ENCODE assay signal across 23 cellular contexts in the genomic region with DNA sequence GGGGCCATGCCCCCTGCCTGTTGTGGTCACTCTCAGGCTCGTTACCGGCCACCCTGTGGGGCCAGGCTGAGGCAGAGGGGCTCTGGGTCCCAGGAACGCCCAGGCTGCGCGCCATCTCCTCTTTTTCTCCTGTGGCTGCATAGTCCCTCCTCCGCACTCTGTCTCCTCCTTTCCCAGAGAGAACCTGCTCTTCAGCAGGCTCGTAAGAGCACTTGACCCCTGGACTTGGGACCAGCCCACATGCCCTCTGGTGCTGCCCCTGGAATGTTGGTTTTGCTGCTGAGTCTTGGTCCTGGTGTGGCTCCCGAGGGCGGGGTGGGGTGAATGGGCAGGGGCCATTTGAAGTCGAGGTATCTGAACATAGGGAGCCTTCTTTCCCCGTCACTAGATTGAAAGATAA. TPM values are rescaled to one million over a fixed set of nuclear protein-coding genes. Genes with fewer than 3 reads are reported as not detected.
DNase-seq lines count a peak whose midpoint lies in the region; ATAC-seq and FAIRE-seq lines count a peak whose summit lies in the region.
"Had no signal": no experiment of that assay in that cellular context is flagged by ENCODE, and none has a peak within 500 bp of the region (broad histone marks: within the 10 kb centered on the region; RNA-seq: fewer than 3 reads in every experiment).

No MANE protein-coding gene starts in this region.

- H3K27ac Mint-ChIP-seq in stimulated activated naive CD8-positive, alpha-beta T cell treated with anti-CD3 and anti-CD28 coated beads, Interleukin-15, amount 100 ng/mL, for 72 hours = peak overlapping the region in 1 of 2 donors; percentile 59
- peak overlapping the region; percentile 34 to 55 for H3K27ac Mint-ChIP-seq in T-cell
- no peak overlapping the region for H3K27ac Mint-ChIP-seq in memory B cell
- H3K27ac Mint-ChIP-seq: HFFc6, type B pancreatic cell had no signal

- H3K4me1 Mint-ChIP-seq in stimulated activated naive CD8-positive, alpha-beta T cell treated with anti-CD3 and anti-CD28 coated beads, Interleukin-15, amount 100 ng/mL, for 72 hours = peaks cover 65% of the 10 kb centered on the region
- H3K4me1 Mint-ChIP-seq in T-cell = peaks cover 54 to 66% (median 60%) of the 10 kb centered on the region in 3 donors
- H3K4me1 Mint-ChIP-seq in memory B cell = peaks cover 34% of the 10 kb centered on the region

- CTCF ChIA-PET in T-cell (lab: Charles Lee) = no interaction called here

- no peak for DNase-seq in stimulated activated naive CD8-positive, alpha-beta T cell treated with anti-CD3 and anti-CD28 coated beads, Interleukin-15, amount 100 ng/mL, for 72 hours
- no peak for DNase-seq in stimulated activated naive CD8-positive, alpha-beta T cell treated with anti-CD3 and anti-CD28 coated beads, Interleukin-15, Interleukin-2, amounts not matched to agents 100 U/mL and 50 U/mL, for 24 hours
- DNase-seq in T-cell = no peak
- no peak for DNase-seq in memory B cell (ENCODE audit: low spot score in 2 of 2)
- DNase-seq in frontal cortex (ENCODE audit: low spot score in 2 of 2) = no peak
- no peak for DNase-seq in SHP77 (lab: John Stamatoyannopoulos, UW)
- DNase-seq: DMS79; GOT3; HFFc6; mesenchymal stem cell; MV-4-11; NCI-H1436; NCI-H446 treated with DMSO at 0.1 percent for 48 hours; stimulated activated CD4-positive, alpha-beta T cell treated with anti-CD3 and anti-CD28 coated beads, Interleukin-12 subunit alpha, Interleukin-12 subunit beta, amount 100 ng/mL, for 4 hours; stimulated activated CD4-positive, alpha-beta T cell treated with anti-CD3 and anti-CD28 coated beads, Interleukin-2, amount 100 ng/mL, for 48 hours had no signal

- ATAC-seq in stimulated activated naive CD8-positive, alpha-beta T cell treated with anti-CD3 and anti-CD28 coated beads, Interleukin-15, amount 100 ng/mL, for 72 hours = no peak
- ATAC-seq in stimulated activated naive CD8-positive, alpha-beta T cell treated with anti-CD3 and anti-CD28 coated beads, Interleukin-15, Interleukin-2, amounts not matched to agents 100 U/mL and 50 U/mL, for 24 hours = no peak
- no peak for ATAC-seq in T-cell (replicated peaks in 1 of 4)
- ATAC-seq in memory B cell (ENCODE audit: low read depth) = no peak
- ATAC-seq in GM18868 (IDR thresholded peaks at IDR 0.05; ENCODE audit: unreplicated experiment) = no peak
- ATAC-seq: right lobe of liver had no signal

- no peaks in the 10 kb centered on the region for H3K9me3 Mint-ChIP-seq in stimulated activated naive CD8-positive, alpha-beta T cell treated with anti-CD3 and anti-CD28 coated beads, Interleukin-15, amount 100 ng/mL, for 72 hours
- no peaks in the 10 kb centered on the region for H3K9me3 Mint-ChIP-seq in T-cell
- no peaks in the 10 kb centered on the region for H3K9me3 Mint-ChIP-seq in memory B cell
- H3K9me3 Mint-ChIP-seq: HFFc6, type B pancreatic cell had no signal

- POLR2A ChIA-PET in T-cell (lab: Charles Lee) = no interaction called here

- H3K4me3 Mint-ChIP-seq in stimulated activated naive CD8-positive, alpha-beta T cell treated with anti-CD3 and anti-CD28 coated beads, Interleukin-15, amount 100 ng/mL, for 72 hours = peak overlapping the region; percentile 23 to 49
- peak overlapping the region; percentile 17 to 83 (median 17) for H3K4me3 Mint-ChIP-seq in T-cell
- H3K4me3 Mint-ChIP-seq in memory B cell = peak overlapping the region; percentile 37
- H3K4me3 Mint-ChIP-seq: HFFc6, type B pancreatic cell had no signal

- no peak for FAIRE-seq in frontal cortex (lab: Jason Lieb, UNC)
- FAIRE-seq: astrocyte, colon, G401.6 had no signal

- no peaks in the 10 kb centered on the region for H3K27me3 Mint-ChIP-seq in stimulated activated naive CD8-positive, alpha-beta T cell treated with anti-CD3 and anti-CD28 coated beads, Interleukin-15, amount 100 ng/mL, for 72 hours
- H3K27me3 Mint-ChIP-seq in T-cell (no peaks in the 10 kb centered on the region), memory B cell (peaks cover 11% of the 10 kb centered on the region)
- H3K27me3 Mint-ChIP-seq: type B pancreatic cell had no signal

- H3K36me3 Mint-ChIP-seq in T-cell = peaks cover 30% of the 10 kb centered on the region
- H3K36me3 Mint-ChIP-seq in memory B cell = peaks cover 32% of the 10 kb centered on the region

RNA-seq across cellular contexts. Expression of gene BHLHA15, which starts 6.6 kb away (rescaled TPM):
- total RNA-seq in T-cell = under 1 TPM in 1 of 5 donors, not detected in 4; 0.55 TPM
- total RNA-seq in frontal cortex = 8.6 TPM
- total RNA-seq: SK-MEL-5, subcutaneous adipose tissue had no signal

RNA-seq across cellular contexts. Expression of gene TECPR1, which starts 47.4 kb away (rescaled TPM):
- total RNA-seq in T-cell (100 to 1,000 TPM; 118 to 192 (median 162) TPM), frontal cortex (25.3 TPM)
